ENCODE assay signal across 2 cellular contexts in genomic region chr10:86553639-86554038, GRCh38.
TF ChIP-seq lines count a peak whose summit lies in the region.

No MANE protein-coding gene starts in this region.

TF ChIP-seq in HCT116, 20 proteins besides CTCF, POLR2A, EP300 and RAD21 (continued from another document):
- TF ChIP-seq REST (IDR thresholded peaks at IDR 0.05; ENCODE audit: low read depth) (peak; percentile 63), EZH2phosphoT487 (IDR thresholded peaks at IDR 0.05; ENCODE audit: borderline replicate concordance) (no peak), CBX3 (IDR thresholded peaks at IDR 0.05; ENCODE audit: low read depth) (no peak)

TF ChIP-seq in PFSK-1, 5 proteins besides CTCF, POLR2A, EP300 and RAD21 (continued from another document):
- TF ChIP-seq REST (IDR thresholded peaks at IDR 0.05; ENCODE audit: insufficient read depth in 1 of 2, low read depth in 2 of 2, low read length in 2 of 2), result peak; percentile 63 to 91; a peak in 3 of 4 replicates
